In the genomic region with DNA sequence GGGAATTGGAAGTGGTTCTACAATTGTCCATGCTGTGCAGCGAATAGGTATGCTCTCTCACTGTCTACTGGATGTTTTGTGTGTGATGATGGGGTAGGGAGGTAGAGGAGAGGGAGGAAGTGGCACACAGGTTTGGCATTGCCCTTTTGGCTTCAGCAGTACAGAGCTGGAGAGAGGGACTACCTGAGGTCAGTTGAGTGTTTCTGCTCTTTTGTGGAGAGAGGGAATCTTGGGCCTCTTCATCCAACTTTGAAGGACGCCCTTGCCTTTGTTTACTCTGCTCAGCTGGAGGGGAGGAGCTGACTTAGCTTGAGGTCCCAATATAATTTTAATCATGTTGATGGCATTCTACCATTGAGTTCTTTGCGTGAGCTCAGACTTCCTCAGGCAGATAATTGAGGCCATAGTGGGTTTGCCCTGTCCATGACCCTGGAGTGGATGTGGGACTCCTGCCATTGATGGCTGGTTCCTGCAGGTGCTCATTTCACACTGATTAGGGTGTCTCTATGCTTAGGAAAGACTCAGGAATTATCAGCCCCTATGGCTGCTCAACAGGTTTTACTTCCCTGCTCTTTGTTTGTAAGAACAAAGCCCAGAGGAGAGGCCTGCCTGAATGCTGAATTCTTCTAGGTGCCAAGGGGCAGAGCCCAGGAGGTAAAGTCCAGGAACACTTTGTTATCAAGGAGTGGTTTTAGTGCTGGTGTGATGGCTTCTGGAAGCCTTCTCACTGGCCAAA, we compare ENCODE assay signal across 19 cellular contexts. TPM values are rescaled to one million over a fixed set of nuclear protein-coding genes. Genes with fewer than 3 reads are reported as not detected.
DNase-seq lines count a peak whose midpoint lies in the region; ATAC-seq and TF ChIP-seq lines count a peak whose summit lies in the region.
"Had no signal": no experiment of that assay in that cellular context is flagged by ENCODE, and none has a peak within 500 bp of the region (broad histone marks: within the 10 kb centered on the region; RNA-seq: fewer than 3 reads in every experiment).

No MANE protein-coding gene starts in this region.

- H3K4me1 ChIP-seq in HUES48 (ENCODE audit: control insufficient read depth, insufficient read depth, low read length) (peaks cover 25% of the 10 kb centered on the region), body of pancreas (peaks cover 76% of the 10 kb centered on the region), left lung (peaks cover 0 to 23% of the 10 kb centered on the region in 2 donors), suprapubic skin (peaks cover 6% of the 10 kb centered on the region)

- intact Hi-C loops in body of pancreas (cut with DNase I) (no loop called here), left lung (cut with DNase I) (no loop called here)

- ATAC-seq in body of pancreas: peak; percentile 94
- peak; percentile 89 for ATAC-seq in left lung
- ATAC-seq in GM18858 (IDR thresholded peaks at IDR 0.05; ENCODE audit: unreplicated experiment): no peak
- no peak for ATAC-seq in GM18867 (IDR thresholded peaks at IDR 0.05; ENCODE audit: unreplicated experiment)
- no peak for ATAC-seq in GM19328 (IDR thresholded peaks at IDR 0.05; ENCODE audit: unreplicated experiment)
- ATAC-seq: activated T-cell treated with anti-CD3 and anti-CD28 coated beads, Interleukin-2, amount 50 U/mL, for 72 hours; GM12878; K562 had no signal

- WGBS in body of pancreas, 2 donors: 46 to 58% methylated on average over 3 of the region's 3 CpGs
- WGBS in suprapubic skin: 83% methylated on average over 3 of the region's 3 CpGs

- no peaks in the 10 kb centered on the region for H3K9me3 ChIP-seq in HUES48 (ENCODE audit: control insufficient read depth, insufficient read depth, low read length)
- H3K9me3 ChIP-seq in body of pancreas: no peaks in the 10 kb centered on the region
- H3K9me3 ChIP-seq in left lung: no peaks in the 10 kb centered on the region
- H3K9me3 ChIP-seq in suprapubic skin: no peaks in the 10 kb centered on the region
- H3K9me3 ChIP-seq: heart right ventricle, tibial artery had no signal

- TF ChIP-seq POLR2A in body of pancreas (IDR thresholded peaks at IDR 0.05) (peak in 2 of 3 donors; percentile 40 to 41), suprapubic skin (IDR thresholded peaks at IDR 0.05) (no peak)

- peak in 1 of 7 experiments; percentile 5 for TF ChIP-seq CTCF in body of pancreas (IDR thresholded peaks at IDR 0.05)
- TF ChIP-seq CTCF in left lung (IDR thresholded peaks at IDR 0.05): no peak
- no peak for TF ChIP-seq CTCF in suprapubic skin (IDR thresholded peaks at IDR 0.05)

- no peak overlapping the region for H3K9ac ChIP-seq in HUES48 (ENCODE audit: low read depth, low read length)

- H3K36me3 ChIP-seq in HUES48 (ENCODE audit: control insufficient read depth, insufficient read depth, low read length) (peaks cover 20% of the 10 kb centered on the region), body of pancreas (replicated peaks in 1 of 2; ENCODE audit: insufficient read depth in 1 of 2, low read depth in 2 of 2) (no peaks in the 10 kb centered on the region), left lung (peaks cover 0 to 34% of the 10 kb centered on the region in 2 donors), suprapubic skin (peaks cover 32% of the 10 kb centered on the region)

- H3K4me3 ChIP-seq in HUES48 (ENCODE audit: low read depth, low read length): no peak overlapping the region
- H3K4me3 ChIP-seq in body of pancreas: no peak overlapping the region
- no peak overlapping the region for H3K4me3 ChIP-seq in left lung
- H3K4me3 ChIP-seq in suprapubic skin: no peak overlapping the region
- H3K4me3 ChIP-seq: GM12878, heart right ventricle, K562, tibial artery had no signal

- H3K27me3 ChIP-seq in HUES48 (ENCODE audit: control insufficient read depth, insufficient read depth, low read length) (no peaks in the 10 kb centered on the region), body of pancreas (no peaks in the 10 kb centered on the region), left lung (no peaks in the 10 kb centered on the region), suprapubic skin (no peaks in the 10 kb centered on the region)
- H3K27me3 ChIP-seq: brain microvascular endothelial cell, heart right ventricle, tibial artery had no signal

- H3K27ac ChIP-seq in HUES48 (ENCODE audit: low read depth, low read length) (peak overlapping the region; percentile 4), body of pancreas (peak overlapping the region; percentile 58 to 72 (median 68)), left lung (peak overlapping the region; percentile 13 to 46), suprapubic skin (peak overlapping the region; percentile 56)
- H3K27ac ChIP-seq: brain microvascular endothelial cell, heart right ventricle, tibial artery had no signal

- no peak for TF ChIP-seq EP300 in suprapubic skin (IDR thresholded peaks at IDR 0.05)

- DNase-seq in body of pancreas: peak; percentile 79 to 94 (median 87)
- no peak for DNase-seq in left lung
- no peak for DNase-seq in suprapubic skin (ENCODE audit: low spot score in 2 of 2)
- DNase-seq in SIG-M5 treated with dmso at 0.1 percent for 504 hours (lab: John Stamatoyannopoulos, UW; ENCODE audit: unreplicated experiment): no peak
- DNase-seq: activated CD4-positive, alpha-beta memory T cell treated with anti-CD3 and anti-CD28 coated beads, Interleukin-2, amount 10 ng/mL, durations not matched to agents 7 days and 5 days; activated naive CD8-positive, alpha-beta T cell treated with anti-CD3 and anti-CD28 coated beads for 36 hours; activated T-cell treated with anti-CD3 and anti-CD28 coated beads, Interleukin-2, amount 50 U/mL, for 72 hours; brain microvascular endothelial cell; GDM1; heart right ventricle; NCI-H1048; SW 1271; tibial artery had no signal

RNA-seq across cellular contexts. Expression of gene RPIA, which starts 7.2 kb away (rescaled TPM):
- total RNA-seq in body of pancreas: 10 to 100 TPM; 10.9 to 18.5 TPM
- 10 to 100 TPM; 16.0 to 18.5 TPM for total RNA-seq in left lung
- total RNA-seq in suprapubic skin: 1 to 10 TPM; 7.9 to 9.8 (median 9.6) TPM

Comparison
In these comparisons a context has a peak if more than half of its experiments do, and no peak if none do; other contexts are left out.
1. H3K27ac ChIP-seq: peak in every context shown above with its lines; median percentile 68 in body of pancreas; 56 in suprapubic skin; 30 in left lung; 4 in HUES48.
2. ATAC-seq: peak in body of pancreas (single experiment) and left lung (single experiment); none in GM18858 (single experiment), GM18867 (single experiment) and GM19328 (single experiment).
3. DNase-seq: peak in body of pancreas (4 of 4); none in left lung (0 of 2), suprapubic skin (0 of 2) and SIG-M5 treated with dmso at 0.1 percent for 504 hours (single experiment).
4. POLR2A ChIP-seq: peak in body of pancreas (2 of 3); none in suprapubic skin (0 of 2).